Comparison of ENCODE assay signal across 14 cellular contexts in the genomic region with DNA sequence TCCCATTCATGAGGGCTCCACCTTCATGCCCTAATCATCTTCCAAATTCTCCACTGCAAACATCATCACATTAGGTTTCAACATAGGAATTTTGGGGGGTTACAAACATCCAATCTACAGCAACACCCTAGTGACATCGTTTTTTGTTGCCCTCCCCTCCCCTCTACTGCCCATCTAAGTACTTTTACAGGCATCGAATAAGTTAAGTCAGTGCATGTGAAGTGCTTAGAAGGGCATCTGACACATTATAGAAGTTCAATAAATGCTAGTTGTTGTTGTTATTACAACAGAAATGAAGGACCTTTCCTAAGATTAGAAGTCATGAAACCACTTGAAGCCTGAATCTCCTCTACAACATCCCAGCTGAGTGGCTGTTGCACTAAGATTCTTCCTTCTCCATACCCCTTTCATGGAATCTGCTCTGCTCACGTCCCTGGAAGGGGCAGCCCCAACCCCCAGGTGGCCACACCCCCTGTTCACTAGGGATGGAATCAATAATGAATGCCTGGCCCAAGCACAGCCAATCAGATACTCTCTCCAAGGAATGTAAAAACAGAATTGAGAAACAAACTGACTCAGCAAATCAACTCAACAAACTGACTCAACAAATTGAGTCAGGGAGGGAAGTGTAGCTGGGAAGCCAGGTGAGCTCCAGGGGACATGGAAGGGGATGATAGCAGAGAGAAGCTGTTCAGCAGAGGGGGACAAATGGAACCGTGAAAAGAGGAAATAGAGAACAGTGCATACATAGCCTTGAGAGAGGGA. TPM values are rescaled to one million over a fixed set of nuclear protein-coding genes. Genes with fewer than 3 reads are reported as not detected.
DNase-seq lines count a peak whose midpoint lies in the region; ATAC-seq, FAIRE-seq and TF ChIP-seq lines count a peak whose summit lies in the region.
"Had no signal": no experiment of that assay in that cellular context is flagged by ENCODE, and none has a peak within 500 bp of the region (broad histone marks: within the 10 kb centered on the region; RNA-seq: fewer than 3 reads in every experiment).

No MANE protein-coding gene starts in this region.

- no peak for DNase-seq in HCT116 (ENCODE audit: low read depth, low spot score)
- DNase-seq in OCI-M1 (lab: John Stamatoyannopoulos, UW): peak; percentile 45
- peak in 1 of 2 experiments; percentile 70 for DNase-seq in H1 (ENCODE audit: low read depth in 1 of 2, low spot score in 2 of 2)
- no peak for DNase-seq in nucleus accumbens (lab: John Stamatoyannopoulos, UW)
- no peak for DNase-seq in stimulated activated naive CD8-positive, alpha-beta T cell treated with anti-CD3 and anti-CD28 coated beads, Interleukin-15, amount 100 ng/mL, for 72 hours
- DNase-seq: activated CD4-positive, alpha-beta T cell treated with anti-CD3 and anti-CD28 coated beads for 1 hour; activated T-cell treated with anti-CD3 and anti-CD28 coated beads, Interleukin-2, amount 50 U/mL, for 24 hours; anterior cingulate cortex; effector memory CD4-positive, alpha-beta T cell; heart left ventricle; NCI-H1436 treated with DMSO at 0.1 percent for 48 hours; NCI-H748 treated with DMSO at 0.1 percent for 48 hours had no signal

- no peaks in the 10 kb centered on the region for H3K9me2 ChIP-seq in HCT116 (ENCODE audit: insufficient read depth)

- H3K14ac ChIP-seq in H1 (ENCODE audit: insufficient read length): no peak overlapping the region

- H3K79me2 ChIP-seq in HCT116 (ENCODE audit: insufficient read depth, low read length) (no peaks in the 10 kb centered on the region), H1 (ENCODE audit: control insufficient read depth in 1 of 2, insufficient read depth in 2 of 2, low read length in 2 of 2) (no peaks in the 10 kb centered on the region), parathyroid adenoma (peaks cover 6% of the 10 kb centered on the region)

- H2AFZ ChIP-seq in HCT116 (ENCODE audit: low read depth, low read length, poor library complexity, severe bottlenecking) (peak overlapping the region; percentile 3), H1 (ENCODE audit: low read length) (peak overlapping the region; percentile 94), parathyroid adenoma (peak overlapping the region; percentile 65)

- no TSS peak for BruUV-seq in HCT116 (replicated peaks; lab: Mats Ljungman, UMichigan)

- H3K4me1 ChIP-seq in HCT116 (ENCODE audit: control insufficient read depth in 1 of 2, insufficient read depth in 2 of 2, low read length in 2 of 2) (peaks cover 2 to 25% of the 10 kb centered on the region in 2 experiments; a peak in 3 of 4 replicates), H1 (replicated peaks in 1 of 4; ENCODE audit: control insufficient read depth in 3 of 4, insufficient read depth in 4 of 4, low read length in 3 of 4) (peaks cover 0 to 8% (median under 1%) of the 10 kb centered on the region in 4 experiments; a peak in 3 of 7 replicates), parathyroid adenoma (peaks cover 11% of the 10 kb centered on the region)

- no peak overlapping the region for H4K5ac ChIP-seq in H1 (ENCODE audit: insufficient read length, low read depth, low read length)

- intact Hi-C loops in HCT116 (cut with micrococcal nuclease): no loop called here

- H3K36me3 ChIP-seq in HCT116 (ENCODE audit: control insufficient read depth in 1 of 2, insufficient read depth in 2 of 2, low read length in 2 of 2): no peaks in the 10 kb centered on the region
- H3K36me3 ChIP-seq in H1 (ENCODE audit: control insufficient read depth in 2 of 4, insufficient read depth in 4 of 4, low read length in 3 of 4): no peaks in the 10 kb centered on the region
- no peaks in the 10 kb centered on the region for H3K36me3 ChIP-seq in parathyroid adenoma (ENCODE audit: control insufficient read depth, insufficient read depth, low read length)
- H3K36me3 ChIP-seq: heart left ventricle had no signal

- H3K27ac Mint-ChIP-seq in stimulated activated naive CD8-positive, alpha-beta T cell treated with anti-CD3 and anti-CD28 coated beads, Interleukin-15, amount 100 ng/mL, for 72 hours: no peak overlapping the region
- H3K27ac Mint-ChIP-seq: activated T-cell treated with anti-CD3 and anti-CD28 coated beads, Interleukin-2, amount 50 U/mL, for 24 hours had no signal

- H3K18ac ChIP-seq in H1 (ENCODE audit: extremely low read depth, low read length): 0 out of 2 replicates have a peak overlapping the region, but pooled peaks have one; percentile 75

- H3K23ac ChIP-seq in H1 (ENCODE audit: insufficient read length): no peak overlapping the region

- peaks cover 0 to 7% of the 10 kb centered on the region in 2 donors for H3K9me3 Mint-ChIP-seq in stimulated activated naive CD8-positive, alpha-beta T cell treated with anti-CD3 and anti-CD28 coated beads, Interleukin-15, amount 100 ng/mL, for 72 hours

- peaks cover 11% of the 10 kb centered on the region; the same call in 1 of the 2 replicates for H3K23me2 ChIP-seq in H1 (ENCODE audit: low read depth, low read length)

- H2BK5ac ChIP-seq in H1 (ENCODE audit: low read depth, low read length): peak overlapping the region; percentile 73; the same call in 1 of the 2 replicates

- H3K4me3 ChIP-seq in HCT116 (replicated peaks in 1 of 2; ENCODE audit: low read depth in 1 of 2, low read length in 2 of 2): no peak overlapping the region
- H3K4me3 ChIP-seq in H1 (ENCODE audit: extremely low read depth in 1 of 4, insufficient read depth in 2 of 4, low read depth in 3 of 4, low read length in 4 of 4): no peak overlapping the region
- H3K4me3 ChIP-seq in parathyroid adenoma (ENCODE audit: low read depth, low read length): no peak overlapping the region
- H3K4me3 ChIP-seq: heart left ventricle had no signal

- ATAC-seq in HCT116: no peak
- no peak for ATAC-seq in GM19397 (IDR thresholded peaks at IDR 0.05; ENCODE audit: unreplicated experiment)
- no peak for ATAC-seq in stimulated activated naive CD8-positive, alpha-beta T cell treated with anti-CD3 and anti-CD28 coated beads, Interleukin-15, amount 100 ng/mL, for 72 hours
- ATAC-seq: heart left ventricle had no signal

- no peak for TF ChIP-seq POLR2A in HCT116 (IDR thresholded peaks at IDR 0.05; ENCODE audit: borderline replicate concordance, extremely low read depth, insufficient read depth, insufficient read length)
- TF ChIP-seq POLR2A in H1 (IDR thresholded peaks at IDR 0.05; ENCODE audit: control extremely low read depth in 1 of 2, low read depth in 2 of 2, low read length in 2 of 2): no peak

- no peak overlapping the region for H3K4me3 Mint-ChIP-seq in stimulated activated naive CD8-positive, alpha-beta T cell treated with anti-CD3 and anti-CD28 coated beads, Interleukin-15, amount 100 ng/mL, for 72 hours
- H3K4me3 Mint-ChIP-seq: activated T-cell treated with anti-CD3 and anti-CD28 coated beads, Interleukin-2, amount 50 U/mL, for 24 hours had no signal

- peaks cover 2% of the 10 kb centered on the region for H3K4me1 Mint-ChIP-seq in stimulated activated naive CD8-positive, alpha-beta T cell treated with anti-CD3 and anti-CD28 coated beads, Interleukin-15, amount 100 ng/mL, for 72 hours

- RAD21 ChIA-PET in HCT116 (lab: Charles Lee; ENCODE audit: low non-redundant PET in 1 of 2, low total read pairs in 2 of 2, uncharacterized antibody in 2 of 2, unreplicated experiment in 2 of 2): no interaction called here

- H4K8ac ChIP-seq in H1 (ENCODE audit: extremely low read depth, insufficient read depth, low read length): no peak overlapping the region

- WGBS in H1 (ENCODE audit: extremely low coverage in 1 of 2, insufficient coverage in 1 of 2, insufficient read length in 1 of 2, insufficient replicate concordance in 2 of 2, low coverage in 1 of 2, low lambda C conversion rate in 2 of 2, missing lambda C conversion rate in 1 of 2), 2 experiments: 45% methylated on average over 4 of the region's 4 CpGs; no CpG with 5 or more reads in 1 of the 2 experiments

- CTCF ChIA-PET in HCT116 (lab: Charles Lee): interaction anchor here (1.3 kb wide), 1 partner anchor 28 kb away, joined by 3 read pairs; no protein-coding TSS in a partner anchor
- CTCF ChIA-PET in H1 (lab: Charles Lee; ENCODE audit: partially characterized antibody): interaction anchor here (0.9 to 2.9 kb wide), 7 partner anchors 10 to 82 kb away, joined by 4 to 11 read pairs (median 5); no protein-coding TSS in a partner anchor

- H3K4me2 ChIP-seq in HCT116 (ENCODE audit: low read length) (peak overlapping the region; percentile 48), H1 (ENCODE audit: insufficient read depth in 1 of 2, low read depth in 2 of 2, low read length in 2 of 2) (peak overlapping the region in 1 of 2 experiments; percentile 49; a peak in 2 of 4 replicates), parathyroid adenoma (ENCODE audit: low read length) (no peak overlapping the region)

- H4K20me1 ChIP-seq in HCT116 (ENCODE audit: insufficient read depth) (no peaks in the 10 kb centered on the region), H1 (replicated peaks in 1 of 2; ENCODE audit: control insufficient read depth in 1 of 2, insufficient read depth in 2 of 2, low read length in 2 of 2) (no peaks in the 10 kb centered on the region)

- H3K9ac ChIP-seq in HCT116 (ENCODE audit: low read length) (no peak overlapping the region), H1 (replicated peaks in 1 of 4; ENCODE audit: extremely low read depth in 1 of 4, low read depth in 3 of 4, low read length in 3 of 4) (no peak overlapping the region), parathyroid adenoma (no peak overlapping the region)

- TF ChIP-seq RAD21 in HCT116 (IDR thresholded peaks at IDR 0.05; ENCODE audit: low read depth) (no peak), H1 (IDR thresholded peaks at IDR 0.05 in 1 of 2, conservative IDR thresholded peaks at IDR 0.05 in 1 of 2; ENCODE audit: low read depth in 2 of 2, low read length in 2 of 2) (no peak)

- FAIRE-seq in H1 (lab: Jason Lieb, UNC): no peak

- POLR2A ChIA-PET in HCT116 (lab: Charles Lee): no interaction called here
- POLR2A ChIA-PET in H1 (lab: Charles Lee; ENCODE audit: partially characterized antibody): interaction anchor here (1.0 to 1.3 kb wide), 3 partner anchors 9 to 236 kb away, joined by 3 read pairs; no protein-coding TSS in a partner anchor

- no peak overlapping the region for H2BK120ac ChIP-seq in H1 (replicated peaks; ENCODE audit: low read depth, low read length)

- peak overlapping the region; percentile 63; the same call in 1 of the 2 replicates for H2BK12ac ChIP-seq in H1 (ENCODE audit: low read depth, low read length)

- peak overlapping the region; percentile 1; the same call in 1 of the 2 replicates for H2BK20ac ChIP-seq in H1 (ENCODE audit: low read length)

- no peak for TF ChIP-seq CTCF in HCT116 (IDR thresholded peaks at IDR 0.05 in 2 of 3, conservative IDR thresholded peaks at IDR 0.05 in 1 of 3; ENCODE audit: borderline replicate concordance in 1 of 3, insufficient read depth in 1 of 3, low read depth in 2 of 3, low read length in 2 of 3)
- TF ChIP-seq CTCF in H1 (IDR thresholded peaks at IDR 0.05; ENCODE audit: control extremely low read depth in 1 of 3, insufficient read depth in 1 of 3, low read depth in 1 of 3, low read length in 3 of 3): no peak
- no peak for TF ChIP-seq CTCF in parathyroid adenoma (IDR thresholded peaks at IDR 0.05)

- no peak for TF ChIP-seq EP300 in H1 (IDR thresholded peaks at IDR 0.05; ENCODE audit: borderline replicate concordance in 1 of 2, low read depth in 2 of 2, low read length in 2 of 2)

- H3K56ac ChIP-seq in H1 (replicated peaks; ENCODE audit: insufficient read length, low read depth, low read length): no peak overlapping the region

- no peak overlapping the region for H3K27ac ChIP-seq in HCT116 (ENCODE audit: low read depth, low read length)
- H3K27ac ChIP-seq in H1 (ENCODE audit: low read depth, low read length): no peak overlapping the region
- peak overlapping the region; percentile 58 for H3K27ac ChIP-seq in parathyroid adenoma
- H3K27ac ChIP-seq: heart left ventricle had no signal

- H3K4ac ChIP-seq in H1 (replicated peaks; ENCODE audit: insufficient read length, low read depth, low read length): peak overlapping the region; percentile 21

- no peaks in the 10 kb centered on the region for H3K27me3 ChIP-seq in HCT116 (ENCODE audit: insufficient read depth, low read length)
- H3K27me3 ChIP-seq in H1 (replicated peaks in 1 of 4; ENCODE audit: control insufficient read depth in 3 of 4, extremely low read depth in 1 of 4, insufficient read depth in 3 of 4, low read length in 3 of 4): no peaks in the 10 kb centered on the region
- no peaks in the 10 kb centered on the region for H3K27me3 ChIP-seq in parathyroid adenoma (ENCODE audit: control insufficient read depth, insufficient read depth, low read length)
- H3K27me3 ChIP-seq: heart left ventricle had no signal

- no peak overlapping the region for H4K91ac ChIP-seq in H1 (replicated peaks; ENCODE audit: insufficient read length, low read length)

- H2AK5ac ChIP-seq in H1 (ENCODE audit: low read depth, low read length): no peak overlapping the region

- no peaks in the 10 kb centered on the region for H3K79me1 ChIP-seq in H1 (ENCODE audit: low read depth, low read length)

- H2BK15ac ChIP-seq in H1 (ENCODE audit: low read length): no peak overlapping the region; the same call in 1 of the 2 replicates

- H3K27me3 Mint-ChIP-seq in stimulated activated naive CD8-positive, alpha-beta T cell treated with anti-CD3 and anti-CD28 coated beads, Interleukin-15, amount 100 ng/mL, for 72 hours: peaks cover 19% of the 10 kb centered on the region

- no peaks in the 10 kb centered on the region; a peak in 1 of 4 replicates for H3K9me3 ChIP-seq in HCT116 (ENCODE audit: control insufficient read depth in 1 of 2, insufficient read depth in 1 of 2, low read depth in 1 of 2, low read length in 2 of 2)
- no peaks in the 10 kb centered on the region for H3K9me3 ChIP-seq in H1 (ENCODE audit: insufficient read depth in 2 of 2, low read depth in 1 of 2, low read length in 1 of 2)
- no peaks in the 10 kb centered on the region for H3K9me3 ChIP-seq in parathyroid adenoma (ENCODE audit: control insufficient read depth, low read length)

RNA-seq across cellular contexts. Expression of gene LRP11, which starts 3.9 kb away (rescaled TPM):
- total RNA-seq in HCT116 (2021; ENCODE audit: unreplicated experiment): 27.8 TPM
- polyA plus RNA-seq in HCT116 (2012): 14.6 and 14.8 TPM in 2 replicates
- total RNA-seq in H1 (2021; fragmentation: NEBNext Ultra II Directional; extraction: Animal tissue kit (Norgen Biotek cat#: 25700)): 20.0 TPM in 2 replicates
- polyA plus RNA-seq in H1 (2011; rRNA removed): 10.8 and 11.0 TPM in 2 replicates
- polyA plus RNA-seq in H1 (2011; cell fraction: cytosol; rRNA removed): 12.8 TPM
- 12.1 TPM for polyA plus RNA-seq in H1 (2011; cell fraction: nucleus; rRNA removed)
- 10.4 to 13.8 TPM (median 11.3 TPM) in 4 replicates for polyA plus RNA-seq in H1 (2012, experiment 1 of 2)
- 2.4 TPM for polyA plus RNA-seq in H1 (2012, experiment 2 of 2)
- 13.3 TPM for polyA plus RNA-seq in H1 (2013, experiment 1 of 2)
- 15.4 TPM for polyA plus RNA-seq in H1 (2013, experiment 2 of 2)
- polyA minus RNA-seq in H1 (2011; rRNA and poly(A)+ RNA removed): 21.4 and 22.7 TPM in 2 replicates
- 13.1 TPM for polyA minus RNA-seq in H1 (2011; cell fraction: cytosol; rRNA and poly(A)+ RNA removed)
- polyA minus RNA-seq in H1 (2011; cell fraction: nucleus; rRNA and poly(A)+ RNA removed): 11.2 TPM

RNA-seq across cellular contexts. Expression of gene RAET1E, which starts 29.9 kb away (rescaled TPM):
- 3.9 TPM for total RNA-seq in HCT116 (2021; ENCODE audit: unreplicated experiment)
- polyA plus RNA-seq in HCT116 (2012): 2.0 and 3.5 TPM in 2 replicates
- total RNA-seq in H1 (2021; fragmentation: NEBNext Ultra II Directional; extraction: Animal tissue kit (Norgen Biotek cat#: 25700)): not detected in 2 replicates
- not detected in 2 replicates for polyA plus RNA-seq in H1 (2011; rRNA removed)
- not detected for polyA plus RNA-seq in H1 (2011; cell fraction: cytosol; rRNA removed)
- polyA plus RNA-seq in H1 (2011; cell fraction: nucleus; rRNA removed): not detected
- not detected in 4 replicates for polyA plus RNA-seq in H1 (2012, experiment 1 of 2)
- polyA plus RNA-seq in H1 (2012, experiment 2 of 2): not detected
- not detected for polyA plus RNA-seq in H1 (2013, experiment 1 of 2)
- polyA plus RNA-seq in H1 (2013, experiment 2 of 2): not detected
- polyA minus RNA-seq in H1 (2011; rRNA and poly(A)+ RNA removed): not detected in 2 replicates
- not detected for polyA minus RNA-seq in H1 (2011; cell fraction: cytosol; rRNA and poly(A)+ RNA removed)
- polyA minus RNA-seq in H1 (2011; cell fraction: nucleus; rRNA and poly(A)+ RNA removed): not detected

RNA-seq across cellular contexts. Expression of gene RAET1G, which starts 54.9 kb away (rescaled TPM):
- 0.37 TPM for total RNA-seq in HCT116 (2021; ENCODE audit: unreplicated experiment)
- 1.3 and 1.5 TPM in 2 replicates for polyA plus RNA-seq in HCT116 (2012)
- not detected in 2 replicates for total RNA-seq in H1 (2021; fragmentation: NEBNext Ultra II Directional; extraction: Animal tissue kit (Norgen Biotek cat#: 25700))
- polyA plus RNA-seq in H1 (2011; rRNA removed): 0.08 and 0.16 TPM in 2 replicates
- polyA plus RNA-seq in H1 (2011; cell fraction: cytosol; rRNA removed): not detected
- polyA plus RNA-seq in H1 (2011; cell fraction: nucleus; rRNA removed): not detected
- polyA plus RNA-seq in H1 (2012, experiment 1 of 2): 0.23 to 0.31 TPM in 2 of 4 replicates, not detected in the others
- polyA plus RNA-seq in H1 (2012, experiment 2 of 2): not detected
- polyA plus RNA-seq in H1 (2013, experiment 1 of 2): 0.08 TPM
- polyA plus RNA-seq in H1 (2013, experiment 2 of 2): 0.09 TPM
- polyA minus RNA-seq in H1 (2011; rRNA and poly(A)+ RNA removed): not detected in 2 replicates
- not detected for polyA minus RNA-seq in H1 (2011; cell fraction: cytosol; rRNA and poly(A)+ RNA removed)
- polyA minus RNA-seq in H1 (2011; cell fraction: nucleus; rRNA and poly(A)+ RNA removed): not detected

Comparison
In these comparisons a context has a peak if more than half of its experiments do, and no peak if none do; other contexts are left out.
1. H2AFZ ChIP-seq: peak in every context shown above with its lines; median percentile 94 in H1; 65 in parathyroid adenoma; 3 in HCT116.
2. Of the 16 proteins assayed by ChIP-seq in both H1 and HCT116: peak only in H1: none; only in HCT116: none; in both: CEBPB; in neither: 15.